Comparison of ENCODE assay signal across 8 cellular contexts in genomic region chr12:1800646-1801284, GRCh38. TPM values are rescaled to one million over a fixed set of nuclear protein-coding genes. Genes with fewer than 3 reads are reported as not detected.
DNase-seq lines count a peak whose midpoint lies in the region; ATAC-seq, FAIRE-seq and TF ChIP-seq lines count a peak whose summit lies in the region.

No MANE protein-coding gene starts in this region.

- H4K20me1 ChIP-seq in HepG2 (ENCODE audit: insufficient read depth, low read length) = no peaks in the 10 kb centered on the region

- no peak overlapping the region for H3K27ac Mint-ChIP-seq in CD4-positive, alpha-beta T cell

- H2AFZ ChIP-seq in HepG2 (ENCODE audit: low read length) = no peak overlapping the region

- no peaks in the 10 kb centered on the region for H3K9me3 ChIP-seq in CD4-positive, alpha-beta T cell (ENCODE audit: control insufficient read depth, low read length)
- no peaks in the 10 kb centered on the region for H3K9me3 ChIP-seq in HepG2 (ENCODE audit: low read length)

- in situ Hi-C loops in HepG2 (cut with HindIII; ENCODE audit: extremely low pct_ligation_motif_present, low pct_unique_long_range_greater_than_20kb) = loop anchor here (10.0 kb wide), 1 partner anchor 234 kb away; no protein-coding TSS in a partner anchor

- peak; percentile 61 for FAIRE-seq in HepG2 (lab: Jason Lieb, UNC)
- no peak for FAIRE-seq in RCC 7860 (lab: Jason Lieb, UNC)

- H3K4me2 ChIP-seq in HepG2 (ENCODE audit: low read depth, low read length) = no peak overlapping the region

- peak in 1 of 10 experiments; percentile 17 for DNase-seq in CD4-positive, alpha-beta T cell
- DNase-seq in H7 (peak; percentile 82), SK-N-DZ (ENCODE audit: low spot score) (peak; percentile 90), HepG2 (ENCODE audit: low spot score) (peak; percentile 37), NCI-H2081 treated with DMSO at 0.1 percent for 48 hours (lab: John Stamatoyannopoulos, UW) (no peak), RCC 7860 (ENCODE audit: low spot score) (no peak), amniotic stem cell (lab: John Stamatoyannopoulos, UW) (no peak)

- no peaks in the 10 kb centered on the region for H3K9me3 Mint-ChIP-seq in CD4-positive, alpha-beta T cell

- no peak for TF ChIP-seq POLR2A in HepG2 (IDR thresholded peaks at IDR 0.05; ENCODE audit: insufficient read depth in 1 of 2, low read depth in 2 of 2, low read length in 2 of 2)

- TF ChIP-seq RAD21 in HepG2 (CRISPR knock-in tag; IDR thresholded peaks at IDR 0.05) = peak; percentile 75

- CTCF ChIA-PET in CD4-positive, alpha-beta T cell (lab: Charles Lee) = interaction anchor here (2.8 kb wide), 1 partner anchor 139 kb away, joined by 15 read pairs; no protein-coding TSS in a partner anchor
- CTCF ChIA-PET in HepG2 (lab: Yijun Ruan, JAX; ENCODE audit: low intra/inter-chr PET ratio, low total read pairs) = no interaction called here

- no peaks in the 10 kb centered on the region for H3K27me3 ChIP-seq in CD4-positive, alpha-beta T cell (ENCODE audit: control insufficient read depth, insufficient read depth, low read length)
- H3K27me3 ChIP-seq in H7 (ENCODE audit: control insufficient read depth, insufficient read depth, low read length) = peaks cover 4% of the 10 kb centered on the region
- no peaks in the 10 kb centered on the region for H3K27me3 ChIP-seq in HepG2 (ENCODE audit: control insufficient read depth in 1 of 2, insufficient read depth in 2 of 2, low read length in 2 of 2)

- H3K36me3 ChIP-seq in H7 (replicated peaks; ENCODE audit: control insufficient read depth, insufficient read depth, low read length) (no peaks in the 10 kb centered on the region), HepG2 (replicated peaks in 1 of 2; ENCODE audit: control insufficient read depth in 1 of 2, insufficient read depth in 2 of 2, low read length in 2 of 2) (peaks cover 0 to 3% of the 10 kb centered on the region in 2 experiments; a peak in 2 of 5 replicates)

- no peak overlapping the region for H3K9ac ChIP-seq in HepG2 (ENCODE audit: insufficient read depth, low read depth, low read length)

- WGBS in HepG2 (ENCODE audit: low lambda C conversion rate) = 97% methylated on average over 4 of the region's 10 CpGs

- no peaks in the 10 kb centered on the region for H3K36me3 Mint-ChIP-seq in CD4-positive, alpha-beta T cell (ENCODE audit: low read depth)

- intact Hi-C loops in CD4-positive, alpha-beta T cell (cut with DNase I, micrococcal nuclease) = no loop called here
- intact Hi-C loops in HepG2 (cut with micrococcal nuclease; ENCODE audit: unreplicated experiment) = no loop called here

- no peak for ATAC-seq in CD4-positive, alpha-beta T cell (ENCODE audit: poor library complexity)
- peak; percentile 48 for ATAC-seq in HepG2
- no peak for ATAC-seq in HG02759 (IDR thresholded peaks at IDR 0.05; ENCODE audit: unreplicated experiment)

- no peaks in the 10 kb centered on the region for H3K79me2 ChIP-seq in HepG2 (ENCODE audit: insufficient read depth, low read length)

- no peak for TF ChIP-seq EP300 in HepG2 (IDR thresholded peaks at IDR 0.05; ENCODE audit: low read depth in 2 of 2, low read length in 2 of 2)
- no peak for TF ChIP-seq EP300 in HepG2 (CRISPR knock-in tag; IDR thresholded peaks at IDR 0.05; ENCODE audit: borderline replicate concordance)

- peaks cover 13% of the 10 kb centered on the region for H3K4me1 Mint-ChIP-seq in CD4-positive, alpha-beta T cell (ENCODE audit: low read depth)

- POLR2A ChIA-PET in CD4-positive, alpha-beta T cell (lab: Charles Lee) = no interaction called here
- POLR2A ChIA-PET in HepG2 (lab: Yijun Ruan, JAX) = interaction anchor here (1.4 to 1.6 kb wide), 2 partner anchors 10 to 139 kb away, joined by 3 to 4 read pairs; no protein-coding TSS in a partner anchor

- H3K27ac ChIP-seq in CD4-positive, alpha-beta T cell (ENCODE audit: low read depth, low read length) = no peak overlapping the region
- H3K27ac ChIP-seq in HepG2 (ENCODE audit: extremely low read length, insufficient read depth, low read length) = no peak overlapping the region

- TF ChIP-seq CTCF in CD4-positive, alpha-beta T cell (IDR thresholded peaks at IDR 0.05) = no peak
- peak; percentile 73 for TF ChIP-seq CTCF in HepG2 (CRISPR knock-in tag; IDR thresholded peaks at IDR 0.05)

- peaks cover 15% of the 10 kb centered on the region; the same call in 1 of the 2 replicates for H3K4me1 ChIP-seq in HepG2 (ENCODE audit: insufficient read depth, low read length)

- peak overlapping the region; percentile 60 for H3K4me3 Mint-ChIP-seq in CD4-positive, alpha-beta T cell

- BruUV-seq in HepG2 (replicated peaks; lab: Mats Ljungman, UMichigan) = no TSS peak

- H3K27me3 Mint-ChIP-seq in CD4-positive, alpha-beta T cell = no peaks in the 10 kb centered on the region

- H3K4me3 ChIP-seq in H7 (ENCODE audit: insufficient read depth, low read depth, low read length) (no peak overlapping the region), HepG2 (replicated peaks in 1 of 3; ENCODE audit: insufficient read depth in 1 of 3, low read depth in 2 of 3, low read length in 3 of 3) (no peak overlapping the region)

TF ChIP-seq in HepG2, 621 proteins besides CTCF, POLR2A, EP300 and RAD21 (continues in another document):
- TF ChIP-seq STAG1 (CRISPR knock-in tag; IDR thresholded peaks at IDR 0.05) = peak; percentile 81
- TF ChIP-seq HMGXB4 (CRISPR knock-in tag; IDR thresholded peaks at IDR 0.05; ENCODE audit: borderline replicate concordance in 1 of 2, low read depth in 1 of 2) = 0 out of 4 replicates have a peak, but pooled peaks of 1 of the 2 experiments have one; percentile 14
- TF ChIP-seq TSC22D2 (CRISPR knock-in tag; IDR thresholded peaks at IDR 0.05; ENCODE audit: borderline replicate concordance) = no peak
- no peak for TF ChIP-seq ZNF556 (CRISPR knock-in tag; IDR thresholded peaks at IDR 0.05; ENCODE audit: borderline replicate concordance)
- no peak for TF ChIP-seq JUND (CRISPR knock-in tag; IDR thresholded peaks at IDR 0.05)
- 0 out of 2 replicates have a peak, but pooled peaks have one; percentile 20 for TF ChIP-seq SMC3 (IDR thresholded peaks at IDR 0.05; ENCODE audit: low read length)

RNA-seq across cellular contexts. Expression of gene LRTM2, which starts 19.6 kb away (rescaled TPM):
- total RNA-seq in CD4-positive, alpha-beta T cell = under 1 TPM in 1 of 2 experiments, not detected in 1; 0.11 TPM
- 0.42 TPM in 1 of 2 replicates, not detected in the other for total RNA-seq in H7 (2014; rRNA removed; shearing (Covaris generic))
- 0.02 and 0.21 TPM in 2 replicates for polyA plus RNA-seq in SK-N-DZ (2014; cell fraction: cytosol; rRNA removed)
- 0.18 TPM in 1 of 2 replicates, not detected in the other for polyA plus RNA-seq in SK-N-DZ (2014; cell fraction: nucleus; rRNA removed)
- not detected in 2 replicates for total RNA-seq in HepG2 (2016; rRNA removed; fragmentation: Illumina TruSeq; extraction: Trizol)
- total RNA-seq in HepG2 (2016; cell fraction: cytosol; rRNA removed; fragmentation: Illumina TruSeq; extraction: Trizol; ENCODE audit: low read depth) = not detected in 2 replicates
- total RNA-seq in HepG2 (2016; cell fraction: insoluble cytoplasmic fraction; rRNA removed; fragmentation: Illumina TruSeq; extraction: Trizol) = not detected in 2 replicates
- total RNA-seq in HepG2 (2016; cell fraction: membrane; rRNA removed; fragmentation: Illumina TruSeq; extraction: Trizol) = not detected in 2 replicates
- not detected in 2 replicates for total RNA-seq in HepG2 (2016; cell fraction: nucleus; rRNA removed; fragmentation: Illumina TruSeq; extraction: Trizol)
- 0.09 and 0.17 TPM in 2 replicates for polyA plus RNA-seq in HepG2 (2011; rRNA removed)
- 0.09 TPM in 2 replicates for polyA plus RNA-seq in HepG2 (2011; cell fraction: cytosol; rRNA removed)
- polyA plus RNA-seq in HepG2 (2011; cell fraction: nucleus; rRNA removed) = 0.39 and 0.76 TPM in 2 replicates
- polyA plus RNA-seq in HepG2 (2012) = 0.16 and 0.17 TPM in 2 replicates
- polyA plus RNA-seq in HepG2 (2016; cell fraction: cytosol; fragmentation: Illumina TruSeq; extraction: Trizol; ENCODE audit: low read depth) = not detected in 2 replicates
- not detected in 2 replicates for polyA plus RNA-seq in HepG2 (2016; cell fraction: insoluble cytoplasmic fraction; fragmentation: Illumina TruSeq; extraction: Trizol; ENCODE audit: low read depth)
- not detected in 2 replicates for polyA plus RNA-seq in HepG2 (2016; cell fraction: membrane; fragmentation: Illumina TruSeq; extraction: Trizol; ENCODE audit: low read depth)
- not detected in 2 replicates for polyA plus RNA-seq in HepG2 (2016; cell fraction: nucleus; fragmentation: Illumina TruSeq; extraction: Trizol; ENCODE audit: insufficient read depth, low read depth)
- 0.40 TPM in 1 of 2 replicates, not detected in the other for polyA minus RNA-seq in HepG2 (2011; rRNA and poly(A)+ RNA removed; ENCODE audit: low replicate concordance)
- polyA minus RNA-seq in HepG2 (2011; cell fraction: cytosol; rRNA and poly(A)+ RNA removed) = not detected in 2 replicates
- not detected in 2 replicates for polyA minus RNA-seq in HepG2 (2011; cell fraction: nucleus; rRNA and poly(A)+ RNA removed)

Comparison
In these comparisons a context has a peak if more than half of its experiments do, and no peak if none do; other contexts are left out.
1. DNase-seq: peak in H7 (single experiment), SK-N-DZ (single experiment) and HepG2 (single experiment); none in NCI-H2081 treated with DMSO at 0.1 percent for 48 hours (single experiment), RCC 7860 (single experiment) and amniotic stem cell (single experiment).